In the genomic region with DNA sequence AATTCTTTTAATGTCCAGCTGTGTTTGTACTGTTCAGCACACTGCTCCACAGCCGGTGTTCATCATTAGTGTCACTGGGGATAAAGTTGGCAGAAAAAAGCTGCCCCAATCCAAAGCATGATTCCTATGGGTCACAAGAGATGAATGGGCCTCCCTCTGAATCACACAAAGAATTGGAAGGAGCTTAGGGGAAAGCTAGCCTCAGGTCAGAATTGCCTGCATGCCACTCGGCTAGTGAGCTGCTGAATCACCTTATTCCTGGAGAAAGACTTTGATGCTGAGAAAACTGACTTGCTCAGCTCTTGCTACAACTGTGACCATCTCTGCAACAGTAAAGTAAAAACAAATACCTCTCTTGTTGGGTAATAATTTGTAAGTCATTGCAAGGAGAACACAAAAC, we compare ENCODE assay signal across 14 cellular contexts. TPM values are rescaled to one million over a fixed set of nuclear protein-coding genes. Genes with fewer than 3 reads are reported as not detected.
DNase-seq lines count a peak whose midpoint lies in the region; ATAC-seq and TF ChIP-seq lines count a peak whose summit lies in the region.
"Had no signal": no experiment of that assay in that cellular context is flagged by ENCODE, and none has a peak within 500 bp of the region (broad histone marks: within the 10 kb centered on the region; RNA-seq: fewer than 3 reads in every experiment).

No MANE protein-coding gene starts in this region.

- H3K27me3 ChIP-seq in GM23338 (ENCODE audit: insufficient read depth) (peaks cover 48% of the 10 kb centered on the region), ascending aorta (peaks cover 13% of the 10 kb centered on the region)

- H4K20me1 ChIP-seq in GM23338 (replicated peaks; ENCODE audit: insufficient read depth): no peaks in the 10 kb centered on the region

- H3K9me3 ChIP-seq in ascending aorta: no peaks in the 10 kb centered on the region

- H3K4me3 ChIP-seq in GM23338 (peak overlapping the region; percentile 59; the same call in 1 of the 2 replicates), retinal pigment epithelial cell (ENCODE audit: low read length) (no peak overlapping the region), ascending aorta (no peak overlapping the region)
- H3K4me3 ChIP-seq: GM12878 had no signal

- no peaks in the 10 kb centered on the region for H3F3A ChIP-seq in GM23338 (replicated peaks; ENCODE audit: low read depth)

- peaks cover 12% of the 10 kb centered on the region; the same call in 2 of the 3 replicates for H3K4me1 Mint-ChIP-seq in GM23338

- H3K27ac ChIP-seq in GM23338 (ENCODE audit: low read depth) (no peak overlapping the region), ascending aorta (no peak overlapping the region)

- no peak for ATAC-seq in GM23338
- ATAC-seq in esophagus mucosa: peak; percentile 72
- ATAC-seq: GM12878 had no signal

- peak overlapping the region; percentile 78; the same call in 1 of the 2 replicates for H3K4me2 ChIP-seq in GM23338

- H3K36me3 Mint-ChIP-seq in GM23338 (ENCODE audit: low read depth): no peaks in the 10 kb centered on the region; the same call in 2 of the 3 replicates

- no peak overlapping the region for H3K27ac Mint-ChIP-seq in GM23338

- 0 out of 2 replicates have a peak, but pooled peaks cover 3% of the 10 kb centered on the region for H3K9me2 ChIP-seq in GM23338 (ENCODE audit: insufficient read depth)

- H3K4me3 Mint-ChIP-seq in GM23338: peak overlapping the region; percentile 73; the same call in 1 of the 3 replicates

- intact Hi-C loops in ascending aorta (cut with DNase I): no loop called here

- TF ChIP-seq CTCF in GM23338 (conservative IDR thresholded peaks at IDR 0.05; ENCODE audit: low read depth in 2 of 2) (no peak), retinal pigment epithelial cell (conservative IDR thresholded peaks at IDR 0.05; ENCODE audit: low read depth, low read length) (no peak), ascending aorta (IDR thresholded peaks at IDR 0.05) (no peak)

- peaks cover 5% of the 10 kb centered on the region for H3K4me1 ChIP-seq in GM23338 (ENCODE audit: insufficient read depth)
- no peaks in the 10 kb centered on the region for H3K4me1 ChIP-seq in ascending aorta

- H3K27me3 Mint-ChIP-seq in GM23338 (ENCODE audit: insufficient read depth, low read depth, poor library complexity): peaks cover 32% of the 10 kb centered on the region

- H3K36me3 ChIP-seq in GM23338 (ENCODE audit: insufficient read depth): no peaks in the 10 kb centered on the region
- no peaks in the 10 kb centered on the region for H3K36me3 ChIP-seq in ascending aorta

- no peaks in the 10 kb centered on the region for H3K9me3 Mint-ChIP-seq in GM23338

- H3K79me2 ChIP-seq in GM23338 (replicated peaks; ENCODE audit: insufficient read depth): no peaks in the 10 kb centered on the region

- DNase-seq in GM23338 (ENCODE audit: low spot score) (no peak), RPMI7951 (ENCODE audit: low read depth) (peak; percentile 94), retinal pigment epithelial cell (ENCODE audit: low read depth) (peak; percentile 43), ascending aorta (ENCODE audit: low spot score in 2 of 2) (no peak), COLO829 (ENCODE audit: low spot score) (no peak)
- no peak for DNase-seq in activated naive CD4-positive, alpha-beta T cell treated with Interleukin-2 at 50 U/mL for 16 hours
- DNase-seq: activated CD4-positive, alpha-beta T cell treated with anti-CD3 and anti-CD28 coated beads, Interleukin-2, amount 50 U/mL, for 4 hours; NCI-H1436 treated with DMSO at 0.1 percent for 48 hours; NCI-H82 had no signal

- no peak overlapping the region; the same call in 1 of the 2 replicates for H2AFZ ChIP-seq in GM23338

TF ChIP-seq in GM23338, 12 proteins besides CTCF, POLR2A, EP300 and RAD21 (continues in another document):
- TF ChIP-seq CREB1 (CRISPR knock-in tag; IDR thresholded peaks at IDR 0.05; ENCODE audit: low read depth) (no peak), JUNB (IDR thresholded peaks at IDR 0.05; ENCODE audit: unreplicated experiment) (no peak), ETS1 (IDR thresholded peaks at IDR 0.05) (no peak), STAT1 (IDR thresholded peaks at IDR 0.05; ENCODE audit: unreplicated experiment) (no peak), NANOG (IDR thresholded peaks at IDR 0.05; ENCODE audit: borderline replicate concordance) (no peak), EZH2phosphoT487 (IDR thresholded peaks at IDR 0.05; ENCODE audit: unreplicated experiment) (no peak), EZH2 (IDR thresholded peaks at IDR 0.05; ENCODE audit: low read depth, unreplicated experiment) (no peak), ZNF114 (CRISPR knock-in tag; IDR thresholded peaks at IDR 0.05) (no peak), POLR2AphosphoS5 (IDR thresholded peaks at IDR 0.05; ENCODE audit: low read depth) (no peak)
- TF ChIP-seq, protein P1, sequence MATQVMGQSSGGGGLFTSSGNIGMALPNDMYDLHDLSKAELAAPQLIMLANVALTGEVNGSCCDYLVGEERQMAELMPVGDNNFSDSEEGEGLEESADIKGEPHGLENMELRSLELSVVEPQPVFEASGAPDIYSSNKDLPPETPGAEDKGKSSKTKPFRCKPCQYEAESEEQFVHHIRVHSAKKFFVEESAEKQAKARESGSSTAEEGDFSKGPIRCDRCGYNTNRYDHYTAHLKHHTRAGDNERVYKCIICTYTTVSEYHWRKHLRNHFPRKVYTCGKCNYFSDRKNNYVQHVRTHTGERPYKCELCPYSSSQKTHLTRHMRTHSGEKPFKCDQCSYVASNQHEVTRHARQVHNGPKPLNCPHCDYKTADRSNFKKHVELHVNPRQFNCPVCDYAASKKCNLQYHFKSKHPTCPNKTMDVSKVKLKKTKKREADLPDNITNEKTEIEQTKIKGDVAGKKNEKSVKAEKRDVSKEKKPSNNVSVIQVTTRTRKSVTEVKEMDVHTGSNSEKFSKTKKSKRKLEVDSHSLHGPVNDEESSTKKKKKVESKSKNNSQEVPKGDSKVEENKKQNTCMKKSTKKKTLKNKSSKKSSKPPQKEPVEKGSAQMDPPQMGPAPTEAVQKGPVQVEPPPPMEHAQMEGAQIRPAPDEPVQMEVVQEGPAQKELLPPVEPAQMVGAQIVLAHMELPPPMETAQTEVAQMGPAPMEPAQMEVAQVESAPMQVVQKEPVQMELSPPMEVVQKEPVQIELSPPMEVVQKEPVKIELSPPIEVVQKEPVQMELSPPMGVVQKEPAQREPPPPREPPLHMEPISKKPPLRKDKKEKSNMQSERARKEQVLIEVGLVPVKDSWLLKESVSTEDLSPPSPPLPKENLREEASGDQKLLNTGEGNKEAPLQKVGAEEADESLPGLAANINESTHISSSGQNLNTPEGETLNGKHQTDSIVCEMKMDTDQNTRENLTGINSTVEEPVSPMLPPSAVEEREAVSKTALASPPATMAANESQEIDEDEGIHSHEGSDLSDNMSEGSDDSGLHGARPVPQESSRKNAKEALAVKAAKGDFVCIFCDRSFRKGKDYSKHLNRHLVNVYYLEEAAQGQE (IDR thresholded peaks at IDR 0.05; ENCODE audit: unreplicated experiment): no peak

RNA-seq across cellular contexts. Expression of gene CCK, which starts 3.5 kb away (rescaled TPM):
- total RNA-seq in GM23338 (2014; rRNA removed; shearing (Covaris generic)): 1.0 and 4.2 TPM in 2 replicates
- polyA plus RNA-seq in GM23338 (2016; fragmentation: Nextera tagmentation; extraction: Ambion mirVana): 3.1 and 3.3 TPM in 2 replicates
- 1.6 and 7.7 TPM in 2 replicates for total RNA-seq in RPMI7951 (2014; rRNA removed; shearing (Covaris generic))
- total RNA-seq in esophagus mucosa: 0.24 TPM
- not detected for total RNA-seq in ascending aorta
- total RNA-seq: Calu3, cardiac septum, endothelial cell of umbilical vein, GM12878 had no signal
- polyA plus RNA-seq: endothelial cell of umbilical vein, GM12878 had no signal

Comparison
In these comparisons a context has a peak if more than half of its experiments do, and no peak if none do; other contexts are left out.
1. DNase-seq: peak in RPMI7951 (single experiment) and retinal pigment epithelial cell (single experiment); none in GM23338 (single experiment), activated naive CD4-positive, alpha-beta T cell treated with Interleukin-2 at 50 U/mL for 16 hours (single experiment), ascending aorta (0 of 2) and COLO829 (single experiment).